ENCODE assay signal across 8 cellular contexts in the genomic region with DNA sequence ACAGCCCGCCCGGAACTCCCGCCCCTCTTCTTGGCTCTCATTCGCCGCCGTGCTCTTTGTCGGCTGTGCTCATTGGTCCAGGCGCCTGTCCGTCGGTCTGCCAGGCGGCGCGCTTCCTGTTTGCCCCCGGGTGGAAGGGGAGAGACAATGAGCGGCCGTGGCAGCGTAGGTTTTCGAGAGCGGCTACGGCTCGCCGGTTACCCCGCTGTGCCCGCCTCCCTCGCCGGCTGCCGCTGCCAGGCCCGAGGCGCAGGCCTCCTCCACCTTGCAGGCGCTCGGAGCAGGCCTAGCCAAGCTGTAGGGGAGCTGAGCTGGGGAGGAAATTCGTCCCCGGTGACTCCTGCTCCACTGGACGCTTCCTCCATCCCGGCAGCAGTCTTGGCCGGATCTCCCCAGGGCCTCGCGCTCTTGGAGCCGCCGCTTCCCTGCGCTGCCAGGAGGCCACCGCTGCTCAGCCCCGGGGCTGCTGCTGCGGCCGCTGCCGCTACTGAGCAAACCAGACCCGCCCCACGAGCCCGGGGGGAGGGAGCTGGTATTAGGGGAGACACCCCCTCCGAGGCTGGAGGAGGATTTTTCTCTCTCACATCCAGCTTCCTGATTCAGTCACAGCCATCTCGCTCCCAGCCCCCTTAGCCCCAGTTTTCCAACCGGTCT. TPM values are rescaled to one million over a fixed set of nuclear protein-coding genes. Genes with fewer than 3 reads are reported as not detected.
DNase-seq lines count a peak whose midpoint lies in the region; ATAC-seq, FAIRE-seq and TF ChIP-seq lines count a peak whose summit lies in the region.

A gene (minus strand): TSS at position 2 of the 654 bp plus-strand sequence. CDS start 202 bp downstream, outside the sequence.

- no peak for TF ChIP-seq CTCF in psoas muscle (IDR thresholded peaks at IDR 0.05)

- ATAC-seq in HG02884 (IDR thresholded peaks at IDR 0.05; ENCODE audit: unreplicated experiment), result peak; percentile 66
- ATAC-seq in left ventricle myocardium superior, result peak; percentile 89
- ATAC-seq in psoas muscle, result peak; percentile 88 to 91 (median 89)

- no peaks in the 10 kb centered on the region for H3K27me3 ChIP-seq in psoas muscle (ENCODE audit: insufficient read depth in 3 of 3, low read length in 2 of 3)

- DNase-seq in NCI-H187 (lab: John Stamatoyannopoulos, UW) (peak; percentile 71 to 86), T-helper 2 cell (peak; percentile 89 to 98 (median 93)), left ventricle myocardium superior (peak; percentile 98), psoas muscle (peak; percentile 98 to 99), urothelium cell line (ENCODE audit: low spot score) (peak; percentile 98)

- FAIRE-seq in urothelium cell line (lab: Jason Lieb, UNC), result no peak

- 0 to 1% (median 0%) methylated on average over 31 to 52 of the region's 52 CpGs for WGBS in psoas muscle, 3 donors

- intact Hi-C loops in left ventricle myocardium superior (cut with micrococcal nuclease), result no loop called here
- intact Hi-C loops in psoas muscle (cut with DNase I), result loop anchor here (1.0 to 5.0 kb wide), 3 partner anchors 37 to 72 kb away; no protein-coding TSS in a partner anchor

- H3K4me3 ChIP-seq in psoas muscle, result peak within 1 kb of the TSS; percentile 96

- peak within 1 kb of the TSS; percentile 99 for H3K27ac ChIP-seq in angular gyrus (ENCODE audit: low read depth, low read length)
- H3K27ac ChIP-seq in psoas muscle, result peak within 1 kb of the TSS; percentile 100

- H3K36me3 ChIP-seq in psoas muscle (ENCODE audit: insufficient read depth in 1 of 2, low read depth in 1 of 2), result no peaks in the 10 kb centered on the region

- peaks cover 35% of the 10 kb centered on the region for H3K4me1 ChIP-seq in psoas muscle

- TF ChIP-seq POLR2A in GM15510 (IDR thresholded peaks at IDR 0.05; ENCODE audit: borderline replicate concordance, extremely low read depth, insufficient read length), result peak; percentile 72

- H3K9me3 ChIP-seq in psoas muscle, result no peaks in the 10 kb centered on the region

RNA-seq across cellular contexts. Expression of the gene that starts here (rescaled TPM):
- total RNA-seq in left ventricle myocardium superior (36.7 TPM), psoas muscle (10 to 100 TPM; 38.2 to 52.0 (median 45.4) TPM)
- polyA plus RNA-seq in psoas muscle, result 10 to 100 TPM; 13.9 to 23.1 (median 14.3) TPM

Comparison
In these comparisons a context has a peak if more than half of its experiments do, and no peak if none do; other contexts are left out.
1. Peak in every context shown above with its lines: DNase-seq, ATAC-seq, H3K4me3 ChIP-seq and H3K27ac ChIP-seq.